In the genomic region with DNA sequence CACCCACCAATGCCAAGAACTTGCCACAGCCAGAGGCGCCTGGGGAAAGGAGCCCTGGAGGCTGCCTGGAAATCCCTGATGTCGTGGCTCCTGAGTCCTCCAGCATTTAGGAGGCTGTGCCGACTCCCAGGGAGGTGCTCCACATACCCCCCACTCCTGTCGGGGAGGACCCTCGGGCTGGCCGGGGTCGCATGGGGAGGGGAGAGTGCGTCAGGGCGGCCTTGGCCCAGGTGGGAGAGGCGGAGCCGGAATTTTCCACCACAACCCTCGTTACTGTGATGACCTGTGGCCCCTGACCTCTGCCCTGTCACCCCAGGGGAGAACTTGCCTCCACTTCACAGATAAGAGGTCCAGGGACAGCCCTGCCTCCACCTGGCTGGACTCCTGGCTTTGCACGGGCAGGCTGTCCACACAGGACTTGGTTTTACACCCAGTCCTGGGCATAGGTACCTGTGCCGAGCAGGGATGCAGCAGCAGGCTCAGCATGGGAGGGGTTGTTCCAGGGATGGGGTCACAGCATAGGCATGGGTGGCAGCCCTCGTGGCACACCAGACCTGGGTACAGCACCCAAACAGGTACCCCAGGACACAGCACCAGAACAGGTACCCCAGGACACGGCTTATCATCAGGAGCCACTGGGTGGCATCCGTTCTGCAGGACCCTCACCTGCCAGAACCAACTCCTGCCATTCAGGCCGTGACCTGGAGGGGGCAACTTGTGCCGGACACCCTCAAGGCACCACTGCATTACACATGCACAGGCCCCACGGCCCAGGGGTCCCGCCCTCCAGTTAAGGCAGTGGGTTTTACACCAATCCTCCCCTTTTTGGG, we compare ENCODE assay signal across 12 cellular contexts. TPM values are rescaled to one million over a fixed set of nuclear protein-coding genes. Genes with fewer than 3 reads are reported as not detected.
DNase-seq lines count a peak whose midpoint lies in the region; ATAC-seq and TF ChIP-seq lines count a peak whose summit lies in the region.
"Had no signal": no experiment of that assay in that cellular context is flagged by ENCODE, and none has a peak within 500 bp of the region (broad histone marks: within the 10 kb centered on the region; RNA-seq: fewer than 3 reads in every experiment).

No MANE protein-coding gene starts in this region.

- ATAC-seq in Panc1, result peak; percentile 66
- peak; percentile 16 for ATAC-seq in upper lobe of right lung
- no peak for ATAC-seq in HG02642 (IDR thresholded peaks at IDR 0.05; ENCODE audit: poor library complexity, unreplicated experiment)
- no peak for ATAC-seq in activated CD8-positive, alpha-beta T cell treated with anti-CD3 and anti-CD28 coated beads for 36 hours

- H3K4me1 ChIP-seq in breast epithelium (no peaks in the 10 kb centered on the region), Panc1 (ENCODE audit: control insufficient read depth, insufficient read depth, low read length) (no peaks in the 10 kb centered on the region), upper lobe of right lung (no peaks in the 10 kb centered on the region)

- intact Hi-C loops in MCF 10A (cut with micrococcal nuclease), result loop anchor here (10.0 kb wide), 1 partner anchor 358 kb away; no protein-coding TSS in a partner anchor
- intact Hi-C loops in breast epithelium (cut with DNase I; ENCODE audit: low total_unique reads), result no loop called here
- intact Hi-C loops in Panc1 (cut with micrococcal nuclease; ENCODE audit: unreplicated experiment), result no loop called here
- intact Hi-C loops in upper lobe of right lung (cut with DNase I), result no loop called here
- intact Hi-C loops in activated CD8-positive, alpha-beta T cell treated with anti-CD3 and anti-CD28 coated beads for 36 hours (cut with micrococcal nuclease), result no loop called here

- H3K27ac Mint-ChIP-seq in MCF 10A (ENCODE audit: low read depth, unreplicated experiment), result no peak overlapping the region
- H3K27ac Mint-ChIP-seq in activated CD8-positive, alpha-beta T cell treated with anti-CD3 and anti-CD28 coated beads for 36 hours, result no peak overlapping the region

- no peaks in the 10 kb centered on the region for H3K4me1 Mint-ChIP-seq in MCF 10A (ENCODE audit: insufficient read depth, unreplicated experiment)
- no peaks in the 10 kb centered on the region for H3K4me1 Mint-ChIP-seq in activated CD8-positive, alpha-beta T cell treated with anti-CD3 and anti-CD28 coated beads for 36 hours (ENCODE audit: low read depth)

- in situ Hi-C loops in Panc1 (cut with HindIII; ENCODE audit: low pct_unique_long_range_greater_than_20kb, low sequenced_read_pairs), result no loop called here

- no peaks in the 10 kb centered on the region for H3K27me3 Mint-ChIP-seq in MCF 10A (ENCODE audit: insufficient read depth, unreplicated experiment)
- no peaks in the 10 kb centered on the region for H3K27me3 Mint-ChIP-seq in activated CD8-positive, alpha-beta T cell treated with anti-CD3 and anti-CD28 coated beads for 36 hours

- POLR2A ChIA-PET in MCF 10A (lab: Yijun Ruan, JAX) (no interaction called here), Panc1 (lab: Charles Lee) (no interaction called here)
- POLR2A ChIA-PET in activated CD8-positive, alpha-beta T cell treated with anti-CD3 and anti-CD28 coated beads for 36 hours (lab: Charles Lee), result no interaction called here

- H3K36me3 ChIP-seq in breast epithelium, result no peaks in the 10 kb centered on the region
- no peaks in the 10 kb centered on the region for H3K36me3 ChIP-seq in Panc1 (ENCODE audit: control insufficient read depth, insufficient read depth, low read length)
- H3K36me3 ChIP-seq in upper lobe of right lung, result no peaks in the 10 kb centered on the region

- no peak for TF ChIP-seq POLR2A in breast epithelium (IDR thresholded peaks at IDR 0.05)

- no peak overlapping the region for H3K4me3 Mint-ChIP-seq in MCF 10A (ENCODE audit: unreplicated experiment)
- no peak overlapping the region for H3K4me3 Mint-ChIP-seq in activated CD8-positive, alpha-beta T cell treated with anti-CD3 and anti-CD28 coated beads for 36 hours

- peaks cover 2 to 8% of the 10 kb centered on the region in 2 donors for H3K9me3 ChIP-seq in breast epithelium
- H3K9me3 ChIP-seq in Panc1 (ENCODE audit: control insufficient read depth, insufficient read depth, low read depth, low read length), result peaks cover 6% of the 10 kb centered on the region; the same call in 1 of the 2 replicates
- no peaks in the 10 kb centered on the region for H3K9me3 ChIP-seq in upper lobe of right lung

- CTCF ChIA-PET in MCF 10A (lab: Yijun Ruan, JAX), result interaction anchor here (0.6 kb wide), 1 partner anchor 26 kb away, joined by 4 read pairs; no protein-coding TSS in a partner anchor
- CTCF ChIA-PET in Panc1 (lab: Charles Lee), result no interaction called here
- CTCF ChIA-PET in activated CD8-positive, alpha-beta T cell treated with anti-CD3 and anti-CD28 coated beads for 36 hours (lab: Charles Lee), result no interaction called here

- peak; percentile 15 for TF ChIP-seq CTCF in MCF 10A (IDR thresholded peaks at IDR 0.05; ENCODE audit: unreplicated experiment)
- TF ChIP-seq CTCF in breast epithelium (IDR thresholded peaks at IDR 0.05), result no peak
- peak; percentile 57 for TF ChIP-seq CTCF in Panc1 (IDR thresholded peaks at IDR 0.05)
- peak; percentile 16 for TF ChIP-seq CTCF in fibroblast of the aortic adventitia (IDR thresholded peaks at IDR 0.05; ENCODE audit: insufficient read depth, low read length)
- TF ChIP-seq CTCF in upper lobe of right lung (IDR thresholded peaks at IDR 0.05), result no peak
- TF ChIP-seq CTCF in activated CD8-positive, alpha-beta T cell treated with anti-CD3 and anti-CD28 coated beads for 36 hours (IDR thresholded peaks at IDR 0.05), result no peak

- H3K4me3 ChIP-seq in breast epithelium (no peak overlapping the region), Panc1 (ENCODE audit: low read depth in 2 of 2, low read length in 2 of 2) (no peak overlapping the region), fibroblast of the aortic adventitia (ENCODE audit: low read depth, low read length) (no peak overlapping the region), upper lobe of right lung (no peak overlapping the region)

- no peaks in the 10 kb centered on the region for H3K36me3 Mint-ChIP-seq in MCF 10A (ENCODE audit: insufficient read depth, unreplicated experiment)
- H3K36me3 Mint-ChIP-seq in activated CD8-positive, alpha-beta T cell treated with anti-CD3 and anti-CD28 coated beads for 36 hours (ENCODE audit: low read depth), result no peaks in the 10 kb centered on the region

- BruUV-seq in MCF 10A (replicated peaks; lab: Mats Ljungman, UMichigan), result no TSS peak
- BruUV-seq in Panc1 (replicated peaks; lab: Mats Ljungman, UMichigan), result no TSS peak

- H3K27ac ChIP-seq in breast epithelium, result no peak overlapping the region
- no peak overlapping the region for H3K27ac ChIP-seq in Panc1 (ENCODE audit: low read length)
- no peak overlapping the region for H3K27ac ChIP-seq in upper lobe of right lung

- H3K9me3 Mint-ChIP-seq in MCF 10A (ENCODE audit: unreplicated experiment), result peaks cover 8% of the 10 kb centered on the region
- peaks cover 5% of the 10 kb centered on the region for H3K9me3 Mint-ChIP-seq in activated CD8-positive, alpha-beta T cell treated with anti-CD3 and anti-CD28 coated beads for 36 hours

- H3K27me3 ChIP-seq in breast epithelium (no peaks in the 10 kb centered on the region), Panc1 (ENCODE audit: control insufficient read depth, insufficient read depth, low read length) (no peaks in the 10 kb centered on the region), upper lobe of right lung (no peaks in the 10 kb centered on the region)

- no peak for DNase-seq in MCF 10A (ENCODE audit: unreplicated experiment)
- no peak for DNase-seq in breast epithelium (ENCODE audit: low spot score in 2 of 2)
- DNase-seq in Panc1 (ENCODE audit: low read depth, low spot score), result no peak
- no peak for DNase-seq in fibroblast of the aortic adventitia (ENCODE audit: low read depth)
- no peak for DNase-seq in upper lobe of right lung
- no peak for DNase-seq in activated CD8-positive, alpha-beta T cell treated with anti-CD3 and anti-CD28 coated beads for 36 hours
- DNase-seq in NCI-H82 treated with DMSO at 0.1 percent for 48 hours (lab: John Stamatoyannopoulos, UW; ENCODE audit: unreplicated experiment), result no peak
- DNase-seq: anterior cingulate cortex, NCI-H2029 treated with DMSO at 0.1 percent for 48 hours had no signal

RNA-seq across cellular contexts. Expression of a gene that starts 12.3 kb away (rescaled TPM):
- total RNA-seq in MCF 10A (2022) (not detected in 2 replicates), breast epithelium (under 1 TPM in 1 of 3 donors, not detected in 2; under 0.01 TPM), Panc1 (2021; ENCODE audit: unreplicated experiment) (0.36 TPM), fibroblast of the aortic adventitia (ENCODE audit: low replicate concordance) (not detected in 2 replicates), upper lobe of right lung (not detected)
- polyA plus RNA-seq in Panc1 (2012; ENCODE audit: insufficient read length), result not detected
- total RNA-seq in activated CD8-positive, alpha-beta T cell treated with anti-CD3 and anti-CD28 coated beads for 36 hours, result not detected
- total RNA-seq: endothelial cell of umbilical vein, G401 had no signal
- polyA plus RNA-seq: endothelial cell of umbilical vein had no signal

RNA-seq across cellular contexts. Expression of a gene that starts 36.3 kb away (rescaled TPM):
- total RNA-seq in MCF 10A (2022) (not detected in 2 replicates), breast epithelium (under 1 TPM in 2 of 3 donors, not detected in 1; under 0.01 to 0.29 TPM), Panc1 (2021; ENCODE audit: unreplicated experiment) (132 TPM), fibroblast of the aortic adventitia (ENCODE audit: low replicate concordance) (under 0.01 TPM in 1 of 2 replicates, not detected in the other), upper lobe of right lung (0.81 TPM)
- polyA plus RNA-seq in Panc1 (2012; ENCODE audit: insufficient read length), result 124 TPM
- total RNA-seq in activated CD8-positive, alpha-beta T cell treated with anti-CD3 and anti-CD28 coated beads for 36 hours, result 10 to 100 TPM in 1 of 2 experiments, 1 to 10 TPM in 1; 9.0 to 10.2 TPM

RNA-seq across cellular contexts. Expression of a gene that starts 39.6 kb away (rescaled TPM):
- not detected in 2 replicates for total RNA-seq in MCF 10A (2022)
- 1 to 10 TPM in 1 of 3 donors, under 1 TPM in 1, not detected in 1; 0.15 to 2.3 TPM for total RNA-seq in breast epithelium
- 0.21 TPM for total RNA-seq in Panc1 (2021; ENCODE audit: unreplicated experiment)
- polyA plus RNA-seq in Panc1 (2012; ENCODE audit: insufficient read length), result not detected
- total RNA-seq in fibroblast of the aortic adventitia (ENCODE audit: low replicate concordance), result not detected in 2 replicates
- 22.2 TPM for total RNA-seq in upper lobe of right lung
- total RNA-seq in activated CD8-positive, alpha-beta T cell treated with anti-CD3 and anti-CD28 coated beads for 36 hours, result not detected
- total RNA-seq: endothelial cell of umbilical vein, G401 had no signal
- polyA plus RNA-seq: endothelial cell of umbilical vein had no signal

RNA-seq across cellular contexts. Expression of a gene that starts 49.8 kb away (rescaled TPM):
- total RNA-seq in MCF 10A (2022) (not detected in 2 replicates), breast epithelium (under 1 TPM in 1 of 3 donors, not detected in 2; 0.33 TPM), Panc1 (2021; ENCODE audit: unreplicated experiment) (0.23 TPM), fibroblast of the aortic adventitia (ENCODE audit: low replicate concordance) (under 0.01 and 0.41 TPM in 2 replicates), upper lobe of right lung (0.26 TPM)
- 0.08 TPM for polyA plus RNA-seq in Panc1 (2012; ENCODE audit: insufficient read length)
- not detected for total RNA-seq in activated CD8-positive, alpha-beta T cell treated with anti-CD3 and anti-CD28 coated beads for 36 hours
- total RNA-seq: endothelial cell of umbilical vein, G401 had no signal
- polyA plus RNA-seq: endothelial cell of umbilical vein had no signal

Comparison
In these comparisons a context has a peak if more than half of its experiments do, and no peak if none do; other contexts are left out.
1. CTCF ChIP-seq: peak in MCF 10A (single experiment), Panc1 (single experiment) and fibroblast of the aortic adventitia (single experiment); none in breast epithelium (0 of 3), upper lobe of right lung (single experiment) and activated CD8-positive, alpha-beta T cell treated with anti-CD3 and anti-CD28 coated beads for 36 hours (single experiment).
2. ATAC-seq: peak in Panc1 (single experiment) and upper lobe of right lung (single experiment); none in HG02642 (single experiment) and activated CD8-positive, alpha-beta T cell treated with anti-CD3 and anti-CD28 coated beads for 36 hours (single experiment).
3. RNA of a gene that starts 36.3 kb away (total RNA-seq): 132 TPM in Panc1 (single experiment); 9.0 to 10.2 TPM in activated CD8-positive, alpha-beta T cell treated with anti-CD3 and anti-CD28 coated beads for 36 hours, 0.81 TPM in upper lobe of right lung (single experiment), not detected in MCF 10A, under 0.01 to 0.29 TPM in breast epithelium and under 0.01 TPM in fibroblast of the aortic adventitia; every median in the first group is over 10 times any median in the second.